8 cellular contexts compared by ENCODE assay signal in genomic region chr20:63628246-63628975, GRCh38. TPM values are rescaled to one million over a fixed set of nuclear protein-coding genes. Genes with fewer than 3 reads are reported as not detected.
A peak's percentile ranks its signal among the peaks of the same experiment; 100 is the strongest.
DNase-seq lines count a peak whose midpoint lies in the region; ATAC-seq and TF ChIP-seq lines count a peak whose summit lies in the region.

No MANE protein-coding gene starts in this region.

- no peak for TF ChIP-seq CTCF in adrenal gland (IDR thresholded peaks at IDR 0.05)
- no peak for TF ChIP-seq CTCF in hepatocyte (IDR thresholded peaks at IDR 0.05; ENCODE audit: poor library complexity)

- H3K79me2 ChIP-seq in hepatocyte = peaks cover 45% of the 10 kb centered on the region

- DNase-seq in ELR (ENCODE audit: low read depth) (peak; percentile 84), MV-4-11 (lab: John Stamatoyannopoulos, UW) (peak; percentile 73), SIG-M5 treated with dmso at 0.1 percent for 504 hours (lab: John Stamatoyannopoulos, UW; ENCODE audit: unreplicated experiment) (peak; percentile 91), adrenal gland (peak; percentile 59 to 85 (median 70)), hepatocyte (ENCODE audit: low spot score) (no peak), dedifferentiated amniotic fluid mesenchymal stem cell (ENCODE audit: extremely low spot score) (no peak)

- H3K9me3 ChIP-seq in adrenal gland (replicated peaks in 1 of 3) = no peaks in the 10 kb centered on the region
- no peaks in the 10 kb centered on the region for H3K9me3 ChIP-seq in hepatocyte (ENCODE audit: low read depth)
- no peaks in the 10 kb centered on the region for H3K9me3 ChIP-seq in skeletal muscle tissue (ENCODE audit: control insufficient read depth in 3 of 3, low read length in 3 of 3)

- H3K9ac ChIP-seq in skeletal muscle tissue (ENCODE audit: low read depth in 1 of 3, low read length in 3 of 3) = peak overlapping the region; percentile 84 to 96 (median 92)

- ATAC-seq in HG02840 (IDR thresholded peaks at IDR 0.05; ENCODE audit: low FRiP score, unreplicated experiment) = no peak

- no peaks in the 10 kb centered on the region for H4K20me1 ChIP-seq in hepatocyte (ENCODE audit: insufficient read depth, poor library complexity, severe bottlenecking)

- 15 to 40% (median 24%) methylated on average over 17 to 22 of the region's 22 CpGs for WGBS in adrenal gland, 4 donors
- WGBS in hepatocyte (ENCODE audit: low lambda C conversion rate, missing lambda C conversion rate) = 86% methylated on average over 22 of the region's 22 CpGs

- H3K4me3 ChIP-seq in adrenal gland (peak overlapping the region in 3 of 4 donors; percentile 38 to 86 (median 65)), hepatocyte (no peak overlapping the region), skeletal muscle tissue (ENCODE audit: low read length in 3 of 3) (peak overlapping the region; percentile 82 to 96 (median 94))

- peak in 1 of 2 donors; percentile 57 for TF ChIP-seq POLR2A in adrenal gland (IDR thresholded peaks at IDR 0.05)

- no peak overlapping the region for H2AFZ ChIP-seq in hepatocyte

- intact Hi-C loops in adrenal gland (cut with DNase I) = no loop called here

- peak overlapping the region; percentile 96 for H3K4me2 ChIP-seq in hepatocyte

- no peaks in the 10 kb centered on the region for H3K9me2 ChIP-seq in hepatocyte (replicated peaks; ENCODE audit: insufficient read depth)

- H3K4me1 ChIP-seq in adrenal gland (replicated peaks in 1 of 2) (peaks cover 15 to 19% of the 10 kb centered on the region in 2 donors), hepatocyte (ENCODE audit: insufficient read depth) (peaks cover 16% of the 10 kb centered on the region), skeletal muscle tissue (ENCODE audit: control insufficient read depth in 3 of 3, insufficient read depth in 3 of 3, low read length in 3 of 3) (peaks cover 16 to 21% (median 18%) of the 10 kb centered on the region in 3 donors)

- H3K27ac ChIP-seq in adrenal gland (peak overlapping the region in 3 of 5 donors; percentile 95 to 100 (median 95)), hepatocyte (no peak overlapping the region), skeletal muscle tissue (ENCODE audit: low read depth, low read length) (peak overlapping the region; percentile 90)

- H3K36me3 ChIP-seq in adrenal gland (replicated peaks in 1 of 2) (no peaks in the 10 kb centered on the region), hepatocyte (replicated peaks; ENCODE audit: insufficient read depth, low read depth) (no peaks in the 10 kb centered on the region), skeletal muscle tissue (ENCODE audit: control insufficient read depth in 3 of 3, insufficient read depth in 3 of 3, low read length in 3 of 3) (no peaks in the 10 kb centered on the region)

- H3K27me3 ChIP-seq in adrenal gland (no peaks in the 10 kb centered on the region), hepatocyte (no peaks in the 10 kb centered on the region), skeletal muscle tissue (ENCODE audit: control insufficient read depth in 3 of 3, insufficient read depth in 3 of 3, low read length in 3 of 3) (no peaks in the 10 kb centered on the region)

RNA-seq across cellular contexts. Expression of gene GMEB2, which starts 1.5 kb away (rescaled TPM):
- 10 to 100 TPM in 6 of 8 donors, 1 to 10 TPM in 2; 8.8 to 18.2 (median 12.5) TPM for total RNA-seq in adrenal gland
- 10 to 100 TPM in 2 of 3 donors, 1 to 10 TPM in 1; 4.2 to 13.9 (median 13.6) TPM for polyA plus RNA-seq in adrenal gland
- 10.0 and 10.7 TPM in 2 replicates for total RNA-seq in hepatocyte
- 8.7 and 10.9 TPM in 2 replicates for polyA plus RNA-seq in hepatocyte
- total RNA-seq in skeletal muscle tissue = 5.7 TPM

RNA-seq across cellular contexts. Expression of gene STMN3, which starts 24.8 kb away (rescaled TPM):
- total RNA-seq in adrenal gland = 10 to 100 TPM; 29.2 to 85.0 (median 52.1) TPM
- polyA plus RNA-seq in adrenal gland = 100 to 1,000 TPM in 1 of 3 donors, 10 to 100 TPM in 2; 34.5 to 109 (median 72.3) TPM
- 13.2 and 14.4 TPM in 2 replicates for total RNA-seq in hepatocyte
- 17.3 and 18.2 TPM in 2 replicates for polyA plus RNA-seq in hepatocyte
- total RNA-seq in skeletal muscle tissue = 10.4 TPM

RNA-seq across cellular contexts. Expression of gene RTEL1, which starts 29.7 kb away (rescaled TPM):
- total RNA-seq in adrenal gland = 100 to 1,000 TPM in 1 of 8 donors, 10 to 100 TPM in 7; 12.4 to 110 (median 32.1) TPM
- 100 to 1,000 TPM in 1 of 3 donors, 10 to 100 TPM in 1, 1 to 10 TPM in 1; 9.4 to 109 (median 70.8) TPM for polyA plus RNA-seq in adrenal gland
- total RNA-seq in hepatocyte = 16.9 and 18.2 TPM in 2 replicates
- polyA plus RNA-seq in hepatocyte = 14.0 and 18.3 TPM in 2 replicates
- 4.7 TPM for total RNA-seq in skeletal muscle tissue

RNA-seq across cellular contexts. Expression of gene HELZ2, which starts 54.4 kb away (rescaled TPM):
- total RNA-seq in adrenal gland (10 to 100 TPM; 17.5 to 54.4 (median 33.2) TPM), hepatocyte (14.8 and 17.0 TPM in 2 replicates), skeletal muscle tissue (12.5 TPM)
- polyA plus RNA-seq in adrenal gland (10 to 100 TPM in 1 of 3 donors, 1 to 10 TPM in 2; 4.0 to 18.7 (median 4.3) TPM), hepatocyte (4.6 and 5.8 TPM in 2 replicates)

Comparison
In these comparisons a context has a peak if more than half of its experiments do, and no peak if none do; other contexts are left out.
1. DNase-seq: peak in ELR (single experiment), MV-4-11 (single experiment), SIG-M5 treated with dmso at 0.1 percent for 504 hours (single experiment) and adrenal gland (7 of 7); none in hepatocyte (single experiment) and dedifferentiated amniotic fluid mesenchymal stem cell (single experiment).